ENCODE assay signal across 22 cellular contexts in genomic region chr6:75090574-75090973, GRCh38.
DNase-seq lines count a peak whose midpoint lies in the region; ATAC-seq, FAIRE-seq and TF ChIP-seq lines count a peak whose summit lies in the region.
"Had no signal": no experiment of that assay in that cellular context is flagged by ENCODE, and none has a peak within 500 bp of the region (broad histone marks: within the 10 kb centered on the region; RNA-seq: fewer than 3 reads in every experiment).

No MANE protein-coding gene starts in this region.

- H4K8ac ChIP-seq in IMR-90 (ENCODE audit: low read depth in 2 of 2, low read length in 2 of 2): no peak overlapping the region

- no peaks in the 10 kb centered on the region for H3K9me2 ChIP-seq in hepatocyte (replicated peaks; ENCODE audit: insufficient read depth)

- ATAC-seq in IMR-90 (ENCODE audit: low read depth): no peak
- ATAC-seq in activated T-cell treated with anti-CD3 and anti-CD28 coated beads, Interleukin-2, amount 50 U/mL, for 4 hours: no peak
- ATAC-seq: K562 had no signal

- H2BK120ac ChIP-seq in IMR-90 (ENCODE audit: low read depth, low read length): 0 out of 2 replicates have a peak overlapping the region, but pooled peaks have one; percentile 14

- intact Hi-C loops in IMR-90 (cut with micrococcal nuclease): no loop called here

- H3K36me3 ChIP-seq in IMR-90 (ENCODE audit: control insufficient read depth, insufficient read depth, low read length): peaks cover 48% of the 10 kb centered on the region
- no peaks in the 10 kb centered on the region for H3K36me3 ChIP-seq in hepatocyte (replicated peaks; ENCODE audit: insufficient read depth, low read depth)
- no peaks in the 10 kb centered on the region for H3K36me3 ChIP-seq in small intestine (ENCODE audit: control insufficient read depth in 2 of 2, insufficient read depth in 2 of 2, low read length in 2 of 2)
- peaks cover 13% of the 10 kb centered on the region for H3K36me3 ChIP-seq in suprapubic skin
- H3K36me3 ChIP-seq: BE2C had no signal

- CTCF ChIA-PET in IMR-90 (lab: Yijun Ruan, JAX): no interaction called here

- BruUV-seq in IMR-90 (replicated peaks; lab: Mats Ljungman, UMichigan): no TSS peak

- no peak overlapping the region for H2AK9ac ChIP-seq in IMR-90 (replicated peaks; ENCODE audit: low read depth, low read length, poor library complexity)

- H3K27me3 Mint-ChIP-seq in activated T-cell treated with anti-CD3 and anti-CD28 coated beads, Interleukin-2, amount 50 U/mL, for 4 hours (ENCODE audit: low read depth): peaks cover 6% of the 10 kb centered on the region
- H3K27me3 Mint-ChIP-seq: CD4-positive, CD25-positive, alpha-beta regulatory T cell had no signal

- 0 out of 2 replicates have a peak overlapping the region, but pooled peaks have one; percentile 47 for H3K18ac ChIP-seq in IMR-90 (ENCODE audit: low read depth, low read length)

- no peak for TF ChIP-seq EP300 in suprapubic skin (IDR thresholded peaks at IDR 0.05)

- no peaks in the 10 kb centered on the region for H3K9me3 Mint-ChIP-seq in activated T-cell treated with anti-CD3 and anti-CD28 coated beads, Interleukin-2, amount 50 U/mL, for 4 hours
- H3K9me3 Mint-ChIP-seq: H9 had no signal

- H3K14ac ChIP-seq in IMR-90 (replicated peaks; ENCODE audit: low read depth, low read length): no peak overlapping the region

- H2AK5ac ChIP-seq in IMR-90 (ENCODE audit: low read depth, low read length): no peak overlapping the region

- H2BK20ac ChIP-seq in IMR-90 (ENCODE audit: low read depth, low read length): no peak overlapping the region

- dilution Hi-C loops in IMR-90 (cut with HindIII; ENCODE audit: low sequenced_read_pairs, unreplicated experiment): no loop called here

- no peaks in the 10 kb centered on the region for H3K4me1 Mint-ChIP-seq in activated T-cell treated with anti-CD3 and anti-CD28 coated beads, Interleukin-2, amount 50 U/mL, for 4 hours (ENCODE audit: low read depth)
- H3K4me1 Mint-ChIP-seq: CD4-positive, CD25-positive, alpha-beta regulatory T cell; CD8-positive, alpha-beta memory T cell had no signal

- no peak overlapping the region for H4K5ac ChIP-seq in IMR-90 (ENCODE audit: low read depth, low read length)

- TF ChIP-seq CTCF in IMR-90 (conservative IDR thresholded peaks at IDR 0.05; ENCODE audit: low read depth, low read length) (no peak), hepatocyte (IDR thresholded peaks at IDR 0.05; ENCODE audit: poor library complexity) (no peak), GM20000 (IDR thresholded peaks at IDR 0.05; ENCODE audit: extremely low read depth, missing control alignments) (no peak), suprapubic skin (IDR thresholded peaks at IDR 0.05) (no peak)

- H3K4ac ChIP-seq in IMR-90 (ENCODE audit: low read depth, low read length): no peak overlapping the region

- FAIRE-seq in small intestine (lab: Jason Lieb, UNC): no peak
- FAIRE-seq: G401.6, GM12891, GM19239, H1, HTR-8/SVneo, K562 had no signal

- no peaks in the 10 kb centered on the region for H3K36me3 Mint-ChIP-seq in activated T-cell treated with anti-CD3 and anti-CD28 coated beads, Interleukin-2, amount 50 U/mL, for 4 hours (ENCODE audit: insufficient read depth)
- H3K36me3 Mint-ChIP-seq: CD4-positive, CD25-positive, alpha-beta regulatory T cell; CD8-positive, alpha-beta memory T cell had no signal

- no peaks in the 10 kb centered on the region for H3K79me2 ChIP-seq in hepatocyte

- H3K23ac ChIP-seq in IMR-90 (ENCODE audit: low read depth, low read length): no peak overlapping the region

- in situ Hi-C loops in IMR-90 (cut with MboI; ENCODE audit: low sequenced_read_pairs): no loop called here

- POLR2A ChIA-PET in IMR-90 (lab: Charles Lee; ENCODE audit: unreplicated experiment): no interaction called here

- no peak overlapping the region for H3K4me3 Mint-ChIP-seq in activated T-cell treated with anti-CD3 and anti-CD28 coated beads, Interleukin-2, amount 50 U/mL, for 4 hours
- H3K4me3 Mint-ChIP-seq: CD4-positive, CD25-positive, alpha-beta regulatory T cell; CD8-positive, alpha-beta memory T cell; H9 had no signal

- H2AFZ ChIP-seq in IMR-90 (replicated peaks; ENCODE audit: low read length, poor library complexity) (no peak overlapping the region), hepatocyte (no peak overlapping the region)

- H3K4me2 ChIP-seq in IMR-90 (ENCODE audit: low read depth, low read length): no peak overlapping the region
- peak overlapping the region; percentile 37 for H3K4me2 ChIP-seq in hepatocyte

- TF ChIP-seq RAD21 in IMR-90 (IDR thresholded peaks at IDR 0.05; ENCODE audit: low read length): no peak

- no peak overlapping the region for H3K56ac ChIP-seq in IMR-90 (ENCODE audit: extremely low read depth, insufficient read depth, low read length)

- no peak overlapping the region for H3K9ac ChIP-seq in IMR-90 (ENCODE audit: low read depth, low read length)

- peak overlapping the region; percentile 52; the same call in 1 of the 3 replicates for H2BK15ac ChIP-seq in IMR-90 (ENCODE audit: low read depth, low read length)

- H3K9me1 ChIP-seq in IMR-90 (ENCODE audit: insufficient read depth, low read length): peaks cover 8% of the 10 kb centered on the region; the same call in 1 of the 2 replicates

- DNase-seq in IMR-90 (no peak), hepatocyte (ENCODE audit: low spot score) (peak; percentile 30), mucosa of gallbladder (ENCODE audit: low spot score) (peak; percentile 10), small intestine (peak; percentile 40), GM20000 (ENCODE audit: low spot score) (no peak), GM19240 (ENCODE audit: insufficient read length, low spot score) (no peak), suprapubic skin (ENCODE audit: low spot score in 2 of 2) (no peak)
- no peak for DNase-seq in activated T-cell treated with anti-CD3 and anti-CD28 coated beads, Interleukin-2, amount 50 U/mL, for 4 hours
- DNase-seq: ACHN; BE2C; C1 segment of cervical spinal cord; CD4-positive, CD25-positive, alpha-beta regulatory T cell; CD8-positive, alpha-beta memory T cell; COR-L47; DMS 273 treated with DMSO at 0.1 percent for 48 hours; H9 had no signal

- no peaks in the 10 kb centered on the region for H3K27me3 ChIP-seq in IMR-90 (ENCODE audit: control insufficient read depth, insufficient read depth, low read length)
- H3K27me3 ChIP-seq in hepatocyte: no peaks in the 10 kb centered on the region
- no peaks in the 10 kb centered on the region for H3K27me3 ChIP-seq in small intestine (ENCODE audit: control insufficient read depth in 2 of 2, insufficient read depth in 2 of 2, low read length in 2 of 2)
- H3K27me3 ChIP-seq in suprapubic skin: no peaks in the 10 kb centered on the region
- H3K27me3 ChIP-seq: BE2C had no signal

- H3K4me1 ChIP-seq in IMR-90 (ENCODE audit: control insufficient read depth, insufficient read depth, low read length): peaks cover 9% of the 10 kb centered on the region; the same call in 1 of the 2 replicates
- H3K4me1 ChIP-seq in hepatocyte (ENCODE audit: insufficient read depth): peaks cover 18% of the 10 kb centered on the region
- no peaks in the 10 kb centered on the region for H3K4me1 ChIP-seq in small intestine (ENCODE audit: control insufficient read depth in 2 of 2, insufficient read depth in 1 of 2, low read depth in 1 of 2, low read length in 1 of 2)
- no peaks in the 10 kb centered on the region for H3K4me1 ChIP-seq in suprapubic skin
- H3K4me1 ChIP-seq: BE2C had no signal

- peaks cover 2% of the 10 kb centered on the region; the same call in 1 of the 2 replicates for H4K20me1 ChIP-seq in IMR-90 (ENCODE audit: insufficient read depth, low read length)
- no peaks in the 10 kb centered on the region for H4K20me1 ChIP-seq in hepatocyte (ENCODE audit: insufficient read depth, poor library complexity, severe bottlenecking)

- no peak overlapping the region; the same call in 1 of the 2 replicates for H4K91ac ChIP-seq in IMR-90 (ENCODE audit: insufficient read depth, low read depth, low read length)

- H3K4me3 ChIP-seq in IMR-90 (ENCODE audit: insufficient read depth, low read depth, low read length): no peak overlapping the region
- H3K4me3 ChIP-seq in hepatocyte: no peak overlapping the region
- no peak overlapping the region for H3K4me3 ChIP-seq in small intestine (ENCODE audit: low read depth in 1 of 2, low read length in 2 of 2)
- H3K4me3 ChIP-seq in suprapubic skin: no peak overlapping the region
- H3K4me3 ChIP-seq: K562 had no signal

- H2BK5ac ChIP-seq in IMR-90 (ENCODE audit: low read depth, low read length, poor library complexity, severe bottlenecking): peak overlapping the region; percentile 50

- TF ChIP-seq POLR2A in IMR-90 (IDR thresholded peaks at IDR 0.05; ENCODE audit: low read depth, low read length): no peak
- no peak for TF ChIP-seq POLR2A in suprapubic skin (IDR thresholded peaks at IDR 0.05)

- no CpG with 5 or more reads among the region's 1 CpG for WGBS in IMR-90 (ENCODE audit: extremely low coverage in 2 of 2, insufficient read length in 1 of 2), 2 experiments
- WGBS in hepatocyte (ENCODE audit: low lambda C conversion rate, missing lambda C conversion rate): 52% methylated on average over 1 of the region's 1 CpG
- WGBS in small intestine, 3 donors: 32 to 70% (median 43%) methylated on average over 1 of the region's 1 CpG
- WGBS in suprapubic skin: 81% methylated on average over 1 of the region's 1 CpG

- H3K79me1 ChIP-seq in IMR-90 (ENCODE audit: low read depth in 1 of 2, low read length in 2 of 2): peaks cover 14 to 49% of the 10 kb centered on the region in 2 experiments

- H3K27ac ChIP-seq in IMR-90 (ENCODE audit: insufficient read depth, low read length): peak overlapping the region; percentile 22; the same call in 1 of the 2 replicates
- H3K27ac ChIP-seq in hepatocyte: peak overlapping the region; percentile 41
- H3K27ac ChIP-seq in small intestine (ENCODE audit: low read depth in 1 of 2, low read length in 1 of 2): no peak overlapping the region
- H3K27ac ChIP-seq in suprapubic skin: no peak overlapping the region

- H3K9me3 ChIP-seq in IMR-90 (ENCODE audit: control insufficient read depth, insufficient read depth, low read length) (no peaks in the 10 kb centered on the region), hepatocyte (ENCODE audit: low read depth) (no peaks in the 10 kb centered on the region), small intestine (ENCODE audit: control insufficient read depth, low read depth) (no peaks in the 10 kb centered on the region), suprapubic skin (no peaks in the 10 kb centered on the region)
- H3K9me3 ChIP-seq: BE2C had no signal

TF ChIP-seq in IMR-90, 13 proteins besides CTCF, POLR2A, EP300 and RAD21 (continues in another document):
- TF ChIP-seq CEBPB (IDR thresholded peaks at IDR 0.05; ENCODE audit: low read depth, low read length) (no peak), SMC3 (IDR thresholded peaks at IDR 0.05; ENCODE audit: low read depth, low read length) (no peak), NFE2L2 (IDR thresholded peaks at IDR 0.05; ENCODE audit: low read depth, low read length) (no peak), RFX5 (IDR thresholded peaks at IDR 0.05; ENCODE audit: low read depth, low read length) (no peak), BHLHE40 (IDR thresholded peaks at IDR 0.05; ENCODE audit: low read depth, low read length) (no peak), RCOR1 (IDR thresholded peaks at IDR 0.05; ENCODE audit: insufficient replicate concordance, low read length) (no peak)

Comparison
In these comparisons a context has a peak if more than half of its experiments do, and no peak if none do; other contexts are left out.
1. DNase-seq: peak in hepatocyte (single experiment), mucosa of gallbladder (single experiment) and small intestine (single experiment); none in IMR-90 (single experiment), GM20000 (single experiment), GM19240 (single experiment), activated T-cell treated with anti-CD3 and anti-CD28 coated beads, Interleukin-2, amount 50 U/mL, for 4 hours (single experiment) and suprapubic skin (0 of 2).
2. H3K27ac ChIP-seq: peak in IMR-90 (single experiment) and hepatocyte (single experiment); none in small intestine (0 of 2) and suprapubic skin (single experiment).